In the genomic region with DNA sequence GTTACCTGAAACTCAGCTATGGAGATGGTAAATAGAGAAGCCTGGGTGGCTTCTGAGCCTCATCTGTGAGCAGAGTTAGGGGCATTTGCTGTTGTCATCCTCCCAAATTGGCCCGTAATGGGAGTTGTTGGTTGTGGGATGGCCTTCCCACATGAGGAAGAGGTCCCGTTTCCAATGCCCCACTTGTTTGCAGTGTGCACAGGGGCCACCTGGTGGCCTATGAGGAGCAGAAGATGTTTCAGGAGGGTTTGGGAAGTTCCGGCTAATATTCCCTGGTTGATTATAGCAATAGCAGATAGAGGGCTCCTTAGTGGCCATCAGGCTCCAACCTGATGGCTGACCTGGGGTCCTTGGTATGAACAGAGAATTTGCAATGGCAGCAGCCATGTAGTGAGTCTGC, we compare ENCODE assay signal across 14 cellular contexts.
DNase-seq lines count a peak whose midpoint lies in the region; ATAC-seq and TF ChIP-seq lines count a peak whose summit lies in the region.
"Had no signal": no experiment of that assay in that cellular context is flagged by ENCODE, and none has a peak within 500 bp of the region (broad histone marks: within the 10 kb centered on the region; RNA-seq: fewer than 3 reads in every experiment).

No MANE protein-coding gene starts in this region.

- H3K4me2 ChIP-seq in Loucy (ENCODE audit: low read depth, low read length, poor library complexity, severe bottlenecking) = no peak overlapping the region
- no peak overlapping the region for H3K4me2 ChIP-seq in osteoblast (ENCODE audit: insufficient read depth, low read length)

- peak; percentile 41 for TF ChIP-seq CTCF in Loucy (conservative IDR thresholded peaks at IDR 0.05; ENCODE audit: low read length)
- peak; percentile 61 for TF ChIP-seq CTCF in endodermal cell (conservative IDR thresholded peaks at IDR 0.05)
- peak; percentile 22 for TF ChIP-seq CTCF in osteoblast (IDR thresholded peaks at IDR 0.05; ENCODE audit: extremely low read depth, low read depth, low read length)

- H3K9ac ChIP-seq in Loucy (ENCODE audit: low read depth, low read length, poor library complexity, severe bottlenecking) = no peak overlapping the region
- no peak overlapping the region for H3K9ac ChIP-seq in endodermal cell (ENCODE audit: extremely low read depth, low read length, poor library complexity, severe bottlenecking)

- H3K4me1 Mint-ChIP-seq in endodermal cell = peaks cover 9% of the 10 kb centered on the region
- H3K4me1 Mint-ChIP-seq: activated naive CD4-positive, alpha-beta T cell treated with anti-CD3 and anti-CD28 coated beads, Interleukin-2, amount 50 U/mL, for 24 hours; naive B cell; stimulated activated effector memory CD8-positive, alpha-beta T cell treated with anti-CD3 and anti-CD28 coated beads, Interleukin-12 subunit alpha, Interleukin-12 subunit beta, amount 100 ng/mL, for 72 hours had no signal

- H3K9me3 Mint-ChIP-seq in endodermal cell = peaks cover 19% of the 10 kb centered on the region

- H3K27ac Mint-ChIP-seq in endodermal cell = no peak overlapping the region
- H3K27ac Mint-ChIP-seq: activated naive CD4-positive, alpha-beta T cell treated with anti-CD3 and anti-CD28 coated beads, Interleukin-2, amount 50 U/mL, for 24 hours; naive B cell; stimulated activated effector memory CD8-positive, alpha-beta T cell treated with anti-CD3 and anti-CD28 coated beads, Interleukin-12 subunit alpha, Interleukin-12 subunit beta, amount 100 ng/mL, for 72 hours had no signal

- H3K4me3 Mint-ChIP-seq in endodermal cell = no peak overlapping the region
- H3K4me3 Mint-ChIP-seq: activated naive CD4-positive, alpha-beta T cell treated with anti-CD3 and anti-CD28 coated beads, Interleukin-2, amount 50 U/mL, for 24 hours; naive B cell; stimulated activated effector memory CD8-positive, alpha-beta T cell treated with anti-CD3 and anti-CD28 coated beads, Interleukin-12 subunit alpha, Interleukin-12 subunit beta, amount 100 ng/mL, for 72 hours had no signal

- peaks cover 27% of the 10 kb centered on the region for H3K36me3 Mint-ChIP-seq in endodermal cell (ENCODE audit: low read depth)
- H3K36me3 Mint-ChIP-seq: activated naive CD4-positive, alpha-beta T cell treated with anti-CD3 and anti-CD28 coated beads, Interleukin-2, amount 50 U/mL, for 24 hours; naive B cell; stimulated activated effector memory CD8-positive, alpha-beta T cell treated with anti-CD3 and anti-CD28 coated beads, Interleukin-12 subunit alpha, Interleukin-12 subunit beta, amount 100 ng/mL, for 72 hours had no signal

- no peaks in the 10 kb centered on the region for H3K9me2 ChIP-seq in Loucy (replicated peaks; ENCODE audit: low read depth, low read length)

- H3K36me3 ChIP-seq in Loucy (ENCODE audit: insufficient read depth, low read length) (no peaks in the 10 kb centered on the region), endodermal cell (ENCODE audit: control insufficient read depth, insufficient read depth, low read length) (no peaks in the 10 kb centered on the region), osteoblast (ENCODE audit: insufficient read depth, low read length) (no peaks in the 10 kb centered on the region)

- no peak overlapping the region for H3K4me3 ChIP-seq in Loucy (ENCODE audit: low read length, poor library complexity, severe bottlenecking)
- H3K4me3 ChIP-seq in endodermal cell (ENCODE audit: low read length) = no peak overlapping the region
- no peak overlapping the region for H3K4me3 ChIP-seq in osteoblast (ENCODE audit: insufficient read depth, low read length)

- H3K9me3 ChIP-seq in Loucy (ENCODE audit: insufficient read depth, low read depth, low read length) (no peaks in the 10 kb centered on the region), endodermal cell (ENCODE audit: control insufficient read depth, low read length) (peaks cover 20% of the 10 kb centered on the region), osteoblast (ENCODE audit: low read depth, low read length) (no peaks in the 10 kb centered on the region)

- H3K27me3 ChIP-seq in Loucy (ENCODE audit: insufficient read depth, low read length, poor library complexity, severe bottlenecking) (no peaks in the 10 kb centered on the region), endodermal cell (ENCODE audit: control insufficient read depth, insufficient read depth, low read length, poor library complexity, severe bottlenecking) (no peaks in the 10 kb centered on the region), osteoblast (ENCODE audit: insufficient read depth, low read length) (no peaks in the 10 kb centered on the region)

- ATAC-seq in HG03469 (IDR thresholded peaks at IDR 0.05; ENCODE audit: unreplicated experiment) (no peak), HG02571 (IDR thresholded peaks at IDR 0.05; ENCODE audit: unreplicated experiment) (no peak), HG03342 (IDR thresholded peaks at IDR 0.05; ENCODE audit: unreplicated experiment) (no peak)
- ATAC-seq: stimulated activated effector memory CD8-positive, alpha-beta T cell treated with anti-CD3 and anti-CD28 coated beads, Interleukin-12 subunit alpha, Interleukin-12 subunit beta, amount 100 ng/mL, for 72 hours had no signal

- no peaks in the 10 kb centered on the region for H3K27me3 Mint-ChIP-seq in endodermal cell (ENCODE audit: insufficient read depth)
- H3K27me3 Mint-ChIP-seq: activated naive CD4-positive, alpha-beta T cell treated with anti-CD3 and anti-CD28 coated beads, Interleukin-2, amount 50 U/mL, for 24 hours; naive B cell had no signal

- H3K79me2 ChIP-seq in Loucy (ENCODE audit: insufficient read depth, low read length) (no peaks in the 10 kb centered on the region), osteoblast (ENCODE audit: insufficient read depth, low read length) (no peaks in the 10 kb centered on the region)

- H3F3A ChIP-seq in Loucy (ENCODE audit: low read depth) = no peaks in the 10 kb centered on the region

- H3K27ac ChIP-seq in endodermal cell (ENCODE audit: low read depth, low read length) (no peak overlapping the region), osteoblast (ENCODE audit: low read depth, low read length) (no peak overlapping the region)

- DNase-seq in GM03348 (ENCODE audit: low spot score) (peak; percentile 11), endodermal cell (no peak), osteoblast (ENCODE audit: insufficient read length, low spot score, missing footprints) (peak; percentile 72), NCI-H1694 treated with DMSO at 0.1 percent for 48 hours (lab: John Stamatoyannopoulos, UW) (no peak)
- DNase-seq: effector CD8-positive, alpha-beta T cell; GDM1; naive B cell; NCI-H510A had no signal

- 70 to 80% methylated on average over 2 to 3 of the region's 3 CpGs for WGBS in endodermal cell (ENCODE audit: insufficient coverage in 1 of 2, insufficient read length in 1 of 2), 2 experiments

- H3K4me1 ChIP-seq in Loucy (ENCODE audit: insufficient read depth, low read length, poor library complexity, severe bottlenecking) (peaks cover 7% of the 10 kb centered on the region), endodermal cell (ENCODE audit: control insufficient read depth, insufficient read depth, low read length) (no peaks in the 10 kb centered on the region), osteoblast (ENCODE audit: insufficient read depth, low read length) (no peaks in the 10 kb centered on the region)

- H4K20me1 ChIP-seq in Loucy (ENCODE audit: insufficient read depth, low read length, poor library complexity, severe bottlenecking) (no peaks in the 10 kb centered on the region), osteoblast (ENCODE audit: insufficient read depth, low read length) (no peaks in the 10 kb centered on the region)

- no peak overlapping the region for H2AFZ ChIP-seq in Loucy (ENCODE audit: low read length)
- no peak overlapping the region for H2AFZ ChIP-seq in osteoblast (ENCODE audit: low read length)

Comparison
In these comparisons a context has a peak if more than half of its experiments do, and no peak if none do; other contexts are left out.
1. DNase-seq: peak in GM03348 (single experiment) and osteoblast (single experiment); none in endodermal cell (single experiment) and NCI-H1694 treated with DMSO at 0.1 percent for 48 hours (single experiment).
2. Peak in every context shown above with its lines, with median percentiles within 50 percentile points of each other: CTCF ChIP-seq.